In genomic region chr19:28920269-28921066, GRCh38 we compare ENCODE assay signal across 1 cellular context.
TF ChIP-seq lines count a peak whose summit lies in the region.

No MANE protein-coding gene starts in this region.

TF ChIP-seq in GM23338, 12 proteins besides CTCF, POLR2A, EP300 and RAD21 (continued from another document):
- TF ChIP-seq ZNF462 (CRISPR knock-in tag; IDR thresholded peaks at IDR 0.05) (no peak), EZH2phosphoT487 (IDR thresholded peaks at IDR 0.05; ENCODE audit: unreplicated experiment) (no peak), ETS1 (IDR thresholded peaks at IDR 0.05) (no peak), CREB1 (CRISPR knock-in tag; IDR thresholded peaks at IDR 0.05; ENCODE audit: low read depth) (no peak), ZNF331 (CRISPR knock-in tag; IDR thresholded peaks at IDR 0.05; ENCODE audit: low read depth) (no peak), NANOG (IDR thresholded peaks at IDR 0.05; ENCODE audit: borderline replicate concordance) (no peak), JUNB (IDR thresholded peaks at IDR 0.05; ENCODE audit: unreplicated experiment) (no peak), POLR2AphosphoS5 (IDR thresholded peaks at IDR 0.05; ENCODE audit: low read depth) (no peak), REST (IDR thresholded peaks at IDR 0.05; ENCODE audit: unreplicated experiment) (no peak)
